In genomic region chr11:107576497-107577086, GRCh38 we compare ENCODE assay signal across 8 cellular contexts. TPM values are rescaled to one million over a fixed set of nuclear protein-coding genes. Genes with fewer than 3 reads are reported as not detected.
DNase-seq lines count a peak whose midpoint lies in the region; ATAC-seq and TF ChIP-seq lines count a peak whose summit lies in the region.

No MANE protein-coding gene starts in this region.

- intact Hi-C loops in esophagus squamous epithelium (cut with DNase I) (no loop called here), ovary (cut with DNase I) (no loop called here)

- TF ChIP-seq CTCF in AG09319 (IDR thresholded peaks at IDR 0.05; ENCODE audit: low read depth, low read length) (peak; percentile 77), GM12874 (IDR thresholded peaks at IDR 0.05; ENCODE audit: insufficient read depth, low read depth, low read length) (peak; percentile 57), esophagus squamous epithelium (IDR thresholded peaks at IDR 0.05) (peak; percentile 36 to 67 (median 59)), ovary (IDR thresholded peaks at IDR 0.05) (peak in 2 of 3 donors; percentile 38 to 39)

- H3K27me3 Mint-ChIP-seq in activated CD4-positive, alpha-beta T cell treated with anti-CD3 and anti-CD28 coated beads, Interleukin-2, amount 10 ng/mL, durations not matched to agents 7 days and 5 days = peaks cover 5% of the 10 kb centered on the region

- H3K9me3 ChIP-seq in esophagus squamous epithelium (no peaks in the 10 kb centered on the region), ovary (no peaks in the 10 kb centered on the region)

- H3K4me3 ChIP-seq in esophagus squamous epithelium (no peak overlapping the region), ovary (no peak overlapping the region)

- 0% methylated on average over 1 of the region's 1 CpG for WGBS in esophagus squamous epithelium, 2 donors
- 0 to 3% (median 0%) methylated on average over 1 of the region's 1 CpG for WGBS in ovary, 3 donors

- H3K4me3 Mint-ChIP-seq in activated CD4-positive, alpha-beta T cell treated with anti-CD3 and anti-CD28 coated beads, Interleukin-2, amount 10 ng/mL, durations not matched to agents 7 days and 5 days = no peak overlapping the region

- H3K4me1 ChIP-seq in esophagus squamous epithelium = no peaks in the 10 kb centered on the region
- no peaks in the 10 kb centered on the region for H3K4me1 ChIP-seq in ovary (ENCODE audit: insufficient read depth)

- CTCF ChIA-PET in activated CD4-positive, alpha-beta T cell treated with anti-CD3 and anti-CD28 coated beads, Interleukin-2, amount 10 ng/mL, durations not matched to agents 7 days and 5 days (lab: Charles Lee) = interaction anchor here (0.6 to 1.7 kb wide), 3 partner anchors 21 to 311 kb away, joined by 3 to 7 read pairs (median 7); no protein-coding TSS in a partner anchor

- no peaks in the 10 kb centered on the region for H3K36me3 ChIP-seq in esophagus squamous epithelium
- no peaks in the 10 kb centered on the region for H3K36me3 ChIP-seq in ovary

- no peaks in the 10 kb centered on the region for H3K4me1 Mint-ChIP-seq in activated CD4-positive, alpha-beta T cell treated with anti-CD3 and anti-CD28 coated beads, Interleukin-2, amount 10 ng/mL, durations not matched to agents 7 days and 5 days

- TF ChIP-seq EP300 in ovary (IDR thresholded peaks at IDR 0.05) = no peak

- H3K9me3 Mint-ChIP-seq in activated CD4-positive, alpha-beta T cell treated with anti-CD3 and anti-CD28 coated beads, Interleukin-2, amount 10 ng/mL, durations not matched to agents 7 days and 5 days = peaks cover 4% of the 10 kb centered on the region

- H3K27ac Mint-ChIP-seq in activated CD4-positive, alpha-beta T cell treated with anti-CD3 and anti-CD28 coated beads, Interleukin-2, amount 10 ng/mL, durations not matched to agents 7 days and 5 days = no peak overlapping the region

- no peaks in the 10 kb centered on the region for H3K36me3 Mint-ChIP-seq in activated CD4-positive, alpha-beta T cell treated with anti-CD3 and anti-CD28 coated beads, Interleukin-2, amount 10 ng/mL, durations not matched to agents 7 days and 5 days (ENCODE audit: low read depth)

- DNase-seq in AG09319 (ENCODE audit: extremely low read depth, low read depth) = peak; percentile 19
- DNase-seq in NCI-H1105 (lab: John Stamatoyannopoulos, UW) = peak; percentile 32
- DNase-seq in activated CD4-positive, alpha-beta T cell treated with anti-CD3 and anti-CD28 coated beads, Interleukin-2, amount 10 ng/mL, durations not matched to agents 7 days and 5 days = peak; percentile 59
- DNase-seq in esophagus squamous epithelium (lab: John Stamatoyannopoulos, UW) = no peak
- peak in 4 of 5 donors; percentile 19 to 47 (median 40) for DNase-seq in ovary

- POLR2A ChIA-PET in activated CD4-positive, alpha-beta T cell treated with anti-CD3 and anti-CD28 coated beads, Interleukin-2, amount 10 ng/mL, durations not matched to agents 7 days and 5 days (lab: Charles Lee) = no interaction called here

- no peak overlapping the region for H3K27ac ChIP-seq in esophagus squamous epithelium
- H3K27ac ChIP-seq in ovary = no peak overlapping the region

- no peak for TF ChIP-seq POLR2A in esophagus squamous epithelium (IDR thresholded peaks at IDR 0.05)
- TF ChIP-seq POLR2A in ovary (IDR thresholded peaks at IDR 0.05) = no peak

- H3K27me3 ChIP-seq in esophagus squamous epithelium = no peaks in the 10 kb centered on the region
- H3K27me3 ChIP-seq in ovary = no peaks in the 10 kb centered on the region

- no peak for ATAC-seq in HG03108 (IDR thresholded peaks at IDR 0.05; ENCODE audit: unreplicated experiment)
- no peak for ATAC-seq in GM21528 (IDR thresholded peaks at IDR 0.05; ENCODE audit: low FRiP score, unreplicated experiment)

RNA-seq across cellular contexts. Expression of gene ALKBH8, which starts 11.1 kb away (rescaled TPM):
- total RNA-seq in activated CD4-positive, alpha-beta T cell treated with anti-CD3 and anti-CD28 coated beads, Interleukin-2, amount 10 ng/mL, durations not matched to agents 7 days and 5 days = 1 to 10 TPM; 8.3 to 8.9 TPM
- 1 to 10 TPM; 2.3 to 9.3 (median 6.9) TPM for total RNA-seq in esophagus squamous epithelium
- 10 to 100 TPM in 1 of 7 donors, 1 to 10 TPM in 6; 2.8 to 10.1 (median 6.8) TPM for total RNA-seq in ovary
- polyA plus RNA-seq in ovary = 1 to 10 TPM; 4.0 to 6.6 TPM

RNA-seq across cellular contexts. Expression of gene ELMOD1, which starts 14.4 kb away (rescaled TPM):
- not detected for total RNA-seq in activated CD4-positive, alpha-beta T cell treated with anti-CD3 and anti-CD28 coated beads, Interleukin-2, amount 10 ng/mL, durations not matched to agents 7 days and 5 days
- total RNA-seq in esophagus squamous epithelium = not detected
- under 1 TPM in 4 of 7 donors, not detected in 3; 0.18 to 0.69 (median 0.24) TPM for total RNA-seq in ovary
- under 1 TPM; 0.17 to 0.38 TPM for polyA plus RNA-seq in ovary
